ENCODE assay signal across 21 cellular contexts in the genomic region with DNA sequence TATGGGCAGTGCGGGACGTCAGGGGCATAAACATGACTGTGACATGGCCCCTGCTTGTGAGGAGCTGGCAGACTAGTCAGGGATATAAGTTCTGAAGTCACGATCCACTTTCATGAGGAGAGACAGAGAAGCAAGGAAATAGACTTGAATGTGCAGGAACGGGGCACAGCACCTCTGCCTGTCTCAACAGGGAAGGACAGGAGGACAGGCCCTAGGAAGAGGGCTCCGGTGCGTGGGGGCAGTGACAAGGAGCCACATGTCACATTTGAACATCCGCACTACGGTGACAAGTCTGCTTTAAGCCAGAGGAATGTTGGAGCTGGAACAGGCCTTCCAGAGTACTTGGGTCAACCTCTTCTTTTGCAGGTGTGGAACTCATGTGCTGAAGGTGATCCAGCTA.
"Had no signal": no experiment of that assay in that cellular context is flagged by ENCODE, and none has a peak within 500 bp of the region (broad histone marks: within the 10 kb centered on the region; RNA-seq: fewer than 3 reads in every experiment).

No MANE protein-coding gene starts in this region.

- H3K9me3 Mint-ChIP-seq: activated CD4-positive, alpha-beta memory T cell treated with anti-CD3 and anti-CD28 coated beads, Interleukin-2, amount 10 ng/mL, durations not matched to agents 7 days and 5 days; activated T-cell treated with anti-CD3 and anti-CD28 coated beads, Interleukin-2, amount 50 U/mL, for 24 hours; central memory CD8-positive, alpha-beta T cell; dendritic cell treated with granulocyte-macrophage colony-stimulating factor and Interleukin-4, amounts not matched to agents 40 ng/mL and 50 ng/mL, for 4 days; effector memory CD8-positive, alpha-beta T cell; naive thymus-derived CD4-positive, alpha-beta T cell; type B pancreatic cell; WTC11 had no signal

- ATAC-seq: effector memory CD8-positive, alpha-beta T cell; gastroesophageal sphincter; mucosa of descending colon; naive thymus-derived CD4-positive, alpha-beta T cell; T-helper 17 cell; WTC11 had no signal

- H3K4me3 Mint-ChIP-seq: activated CD4-positive, alpha-beta memory T cell treated with anti-CD3 and anti-CD28 coated beads, Interleukin-2, amount 10 ng/mL, durations not matched to agents 7 days and 5 days; activated T-cell treated with anti-CD3 and anti-CD28 coated beads, Interleukin-2, amount 50 U/mL, for 24 hours; central memory CD8-positive, alpha-beta T cell; dendritic cell treated with granulocyte-macrophage colony-stimulating factor and Interleukin-4, amounts not matched to agents 40 ng/mL and 50 ng/mL, for 4 days; effector memory CD8-positive, alpha-beta T cell; naive thymus-derived CD4-positive, alpha-beta T cell; T-helper 17 cell; type B pancreatic cell; WTC11 had no signal

- H3K27me3 ChIP-seq: gastroesophageal sphincter, right atrium auricular region, suprapubic skin had no signal

- H3K4me3 ChIP-seq: gastroesophageal sphincter, mucosa of descending colon, right atrium auricular region, suprapubic skin had no signal

- H3K27ac ChIP-seq: gastroesophageal sphincter, right atrium auricular region had no signal

- H3K4me1 Mint-ChIP-seq: central memory CD8-positive, alpha-beta T cell; T-helper 17 cell had no signal

- DNase-seq: activated CD4-positive, alpha-beta memory T cell treated with anti-CD3 and anti-CD28 coated beads, Interleukin-2, amount 10 ng/mL, durations not matched to agents 7 days and 5 days; activated CD4-positive, alpha-beta T cell treated with anti-CD3 and anti-CD28 coated beads for 4 hours; activated naive CD4-positive, alpha-beta T cell treated with anti-CD3 and anti-CD28 coated beads, Interleukin-2, amount 50 U/mL, for 16 hours; activated T-cell treated with anti-CD3 and anti-CD28 coated beads, Interleukin-2, amount 50 U/mL, for 24 hours; amniotic stem cell; effector memory CD8-positive, alpha-beta T cell; left cardiac atrium; mucosa of descending colon; naive thymus-derived CD4-positive, alpha-beta T cell; small intestine; stimulated activated CD4-positive, alpha-beta T cell treated with anti-CD3 and anti-CD28 coated beads, Interleukin-4, amount 100 ng/mL, for 24 hours; stimulated activated naive CD4-positive, alpha-beta T cell; T-helper 17 cell had no signal

- H3K36me3 Mint-ChIP-seq: naive thymus-derived CD4-positive, alpha-beta T cell; type B pancreatic cell; WTC11 had no signal

- H3K36me3 ChIP-seq: gastroesophageal sphincter, right atrium auricular region, suprapubic skin had no signal

- H3K9me3 ChIP-seq: gastroesophageal sphincter, mucosa of descending colon, right atrium auricular region, suprapubic skin had no signal

- H3K27me3 Mint-ChIP-seq: activated T-cell treated with anti-CD3 and anti-CD28 coated beads, Interleukin-2, amount 50 U/mL, for 24 hours; central memory CD8-positive, alpha-beta T cell; effector memory CD8-positive, alpha-beta T cell; progenitor cell of endocrine pancreas had no signal

- H3K27ac Mint-ChIP-seq: activated CD4-positive, alpha-beta memory T cell treated with anti-CD3 and anti-CD28 coated beads, Interleukin-2, amount 10 ng/mL, durations not matched to agents 7 days and 5 days; activated T-cell treated with anti-CD3 and anti-CD28 coated beads, Interleukin-2, amount 50 U/mL, for 24 hours; dendritic cell treated with granulocyte-macrophage colony-stimulating factor and Interleukin-4, amounts not matched to agents 40 ng/mL and 50 ng/mL, for 4 days; effector memory CD8-positive, alpha-beta T cell; naive thymus-derived CD4-positive, alpha-beta T cell; progenitor cell of endocrine pancreas; T-helper 17 cell; type B pancreatic cell; WTC11 had no signal
